In the genomic region with DNA sequence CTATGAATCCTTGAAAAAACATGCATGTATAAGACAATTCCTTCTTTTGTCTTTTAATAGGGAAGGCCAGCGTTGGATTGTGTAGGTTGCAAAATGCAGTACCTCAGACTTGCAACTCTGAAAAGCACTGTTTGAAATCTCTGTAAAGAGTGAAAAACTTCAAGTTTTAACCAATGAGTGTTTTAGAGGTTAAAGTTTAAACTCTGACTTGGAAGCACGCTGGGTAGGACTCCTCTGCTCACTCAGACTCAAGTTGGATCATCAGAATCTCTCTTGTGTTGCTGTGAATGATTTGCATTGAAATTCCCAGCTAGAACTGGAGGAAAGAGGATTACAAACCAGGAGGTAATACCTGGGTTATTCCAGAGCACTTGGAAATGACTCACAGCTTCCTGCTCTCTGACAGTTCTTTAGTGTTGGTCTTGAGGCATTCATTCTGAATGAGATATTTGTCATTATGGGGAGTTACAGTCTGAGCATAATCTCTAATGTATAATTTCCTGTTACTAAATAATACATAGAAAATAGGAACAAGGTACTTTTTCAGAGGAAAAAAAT, we compare ENCODE assay signal across 14 cellular contexts. TPM values are rescaled to one million over a fixed set of nuclear protein-coding genes. Genes with fewer than 3 reads are reported as not detected.
DNase-seq lines count a peak whose midpoint lies in the region; ATAC-seq, FAIRE-seq and TF ChIP-seq lines count a peak whose summit lies in the region.
"Had no signal": no experiment of that assay in that cellular context is flagged by ENCODE, and none has a peak within 500 bp of the region (broad histone marks: within the 10 kb centered on the region; RNA-seq: fewer than 3 reads in every experiment).

No MANE protein-coding gene starts in this region.

- no peak overlapping the region for H3K4me3 Mint-ChIP-seq in T-cell
- H3K4me3 Mint-ChIP-seq: dendritic cell treated with granulocyte-macrophage colony-stimulating factor and Interleukin-4, amounts not matched to agents 40 ng/mL and 50 ng/mL, for 4 days; stimulated activated memory B cell treated with anti-CD40 and anti-IgM and Interleukin-4, amounts not matched to agents 10 μg/mL and 1 μg/mL and 100 μg/mL, for 72 hours; T-helper 1 cell treated with Interleukin-12 subunit alpha and Interleukin-12 subunit beta and Interleukin-4 antibody, amounts not matched to agents 30 μg/mL and 1 μg/mL, for 36 hours had no signal

- no peaks in the 10 kb centered on the region for H3K9me3 Mint-ChIP-seq in T-cell
- H3K9me3 Mint-ChIP-seq: dendritic cell treated with granulocyte-macrophage colony-stimulating factor and Interleukin-4, amounts not matched to agents 40 ng/mL and 50 ng/mL, for 4 days; stimulated activated memory B cell treated with anti-CD40 and anti-IgM and Interleukin-4, amounts not matched to agents 10 μg/mL and 1 μg/mL and 100 μg/mL, for 72 hours; T-helper 1 cell treated with Interleukin-12 subunit alpha and Interleukin-12 subunit beta and Interleukin-4 antibody, amounts not matched to agents 30 μg/mL and 1 μg/mL, for 36 hours had no signal

- H3K4me3 ChIP-seq in adipocyte (ENCODE audit: low read length): no peak overlapping the region

- no peak overlapping the region for H3K27ac Mint-ChIP-seq in T-cell
- H3K27ac Mint-ChIP-seq: dendritic cell treated with granulocyte-macrophage colony-stimulating factor and Interleukin-4, amounts not matched to agents 40 ng/mL and 50 ng/mL, for 4 days; stimulated activated memory B cell treated with anti-CD40 and anti-IgM and Interleukin-4, amounts not matched to agents 10 μg/mL and 1 μg/mL and 100 μg/mL, for 72 hours; T-helper 1 cell treated with Interleukin-12 subunit alpha and Interleukin-12 subunit beta and Interleukin-4 antibody, amounts not matched to agents 30 μg/mL and 1 μg/mL, for 36 hours had no signal

- ATAC-seq in T-cell (replicated peaks in 1 of 4): no peak
- ATAC-seq in HG02588 (IDR thresholded peaks at IDR 0.05; ENCODE audit: unreplicated experiment): no peak
- ATAC-seq: stimulated activated memory B cell treated with anti-CD40 and anti-IgM and Interleukin-4, amounts not matched to agents 10 μg/mL and 1 μg/mL and 100 μg/mL, for 72 hours had no signal

- POLR2A ChIA-PET in T-cell (lab: Charles Lee): no interaction called here

- H3K9ac ChIP-seq in adipocyte (ENCODE audit: low read length): no peak overlapping the region

- H3K27me3 Mint-ChIP-seq in T-cell: peaks cover 0 to under 1% of the 10 kb centered on the region in 2 donors
- H3K27me3 Mint-ChIP-seq: dendritic cell treated with granulocyte-macrophage colony-stimulating factor and Interleukin-4, amounts not matched to agents 40 ng/mL and 50 ng/mL, for 4 days had no signal

- no peaks in the 10 kb centered on the region for H3K36me3 Mint-ChIP-seq in T-cell
- H3K36me3 Mint-ChIP-seq: stimulated activated memory B cell treated with anti-CD40 and anti-IgM and Interleukin-4, amounts not matched to agents 10 μg/mL and 1 μg/mL and 100 μg/mL, for 72 hours had no signal

- peak; percentile 15 for DNase-seq in NCI-H2196 (lab: John Stamatoyannopoulos, UW; ENCODE audit: unreplicated experiment)
- no peak for DNase-seq in NCI-H2196 treated with DMSO at 0.1 percent for 48 hours (lab: John Stamatoyannopoulos, UW; ENCODE audit: unreplicated experiment)
- peak; percentile 18 for DNase-seq in adipocyte (ENCODE audit: low read depth)
- peak; percentile 29 for DNase-seq in iPS-NIHi7 (ENCODE audit: extremely low spot score)
- DNase-seq in urothelium cell line (ENCODE audit: low spot score): peak; percentile 55
- no peak for DNase-seq in T-cell
- no peak for DNase-seq in GM20000 (ENCODE audit: low spot score)
- DNase-seq: activated T-cell treated with anti-CD3 and anti-CD28 coated beads, Interleukin-2, amount 50 U/mL, for 48 hours; NCI-H446 had no signal

- H3K27me3 ChIP-seq in adipocyte (replicated peaks; ENCODE audit: control insufficient read depth, insufficient read depth, low read length): no peaks in the 10 kb centered on the region

- no peak for FAIRE-seq in urothelium cell line (lab: Jason Lieb, UNC)

- no peaks in the 10 kb centered on the region for H3K4me1 Mint-ChIP-seq in T-cell
- H3K4me1 Mint-ChIP-seq: stimulated activated memory B cell treated with anti-CD40 and anti-IgM and Interleukin-4, amounts not matched to agents 10 μg/mL and 1 μg/mL and 100 μg/mL, for 72 hours had no signal

- TF ChIP-seq CTCF in GM20000 (IDR thresholded peaks at IDR 0.05; ENCODE audit: extremely low read depth, missing control alignments): no peak

- no peaks in the 10 kb centered on the region for H3K36me3 ChIP-seq in adipocyte (ENCODE audit: control insufficient read depth, insufficient read depth, low read length, severe bottlenecking)

- peaks cover 6% of the 10 kb centered on the region for H3K4me1 ChIP-seq in adipocyte (ENCODE audit: control insufficient read depth, insufficient read depth, low read length)

- CTCF ChIA-PET in T-cell (lab: Charles Lee): interaction anchor here in 1 of 2 donors (0.5 to 0.7 kb wide), 2 partner anchors 17 to 20 kb away, joined by 3 to 4 read pairs; no protein-coding TSS in a partner anchor

- H3K9me3 ChIP-seq in adipocyte (ENCODE audit: control insufficient read depth, low read length): no peaks in the 10 kb centered on the region

RNA-seq across cellular contexts. Expression of gene PLS1, which starts 49.1 kb away (rescaled TPM):
- total RNA-seq in T-cell: 1 to 10 TPM in 4 of 5 donors, under 1 TPM in 1; 0.84 to 3.6 (median 1.8) TPM
- total RNA-seq: skeletal muscle tissue had no signal

Comparison
In these comparisons a context has a peak if more than half of its experiments do, and no peak if none do; other contexts are left out.
1. DNase-seq: peak in NCI-H2196 (single experiment), adipocyte (single experiment), iPS-NIHi7 (single experiment) and urothelium cell line (single experiment); none in NCI-H2196 treated with DMSO at 0.1 percent for 48 hours (single experiment), T-cell (0 of 34) and GM20000 (single experiment).